In the genomic region with DNA sequence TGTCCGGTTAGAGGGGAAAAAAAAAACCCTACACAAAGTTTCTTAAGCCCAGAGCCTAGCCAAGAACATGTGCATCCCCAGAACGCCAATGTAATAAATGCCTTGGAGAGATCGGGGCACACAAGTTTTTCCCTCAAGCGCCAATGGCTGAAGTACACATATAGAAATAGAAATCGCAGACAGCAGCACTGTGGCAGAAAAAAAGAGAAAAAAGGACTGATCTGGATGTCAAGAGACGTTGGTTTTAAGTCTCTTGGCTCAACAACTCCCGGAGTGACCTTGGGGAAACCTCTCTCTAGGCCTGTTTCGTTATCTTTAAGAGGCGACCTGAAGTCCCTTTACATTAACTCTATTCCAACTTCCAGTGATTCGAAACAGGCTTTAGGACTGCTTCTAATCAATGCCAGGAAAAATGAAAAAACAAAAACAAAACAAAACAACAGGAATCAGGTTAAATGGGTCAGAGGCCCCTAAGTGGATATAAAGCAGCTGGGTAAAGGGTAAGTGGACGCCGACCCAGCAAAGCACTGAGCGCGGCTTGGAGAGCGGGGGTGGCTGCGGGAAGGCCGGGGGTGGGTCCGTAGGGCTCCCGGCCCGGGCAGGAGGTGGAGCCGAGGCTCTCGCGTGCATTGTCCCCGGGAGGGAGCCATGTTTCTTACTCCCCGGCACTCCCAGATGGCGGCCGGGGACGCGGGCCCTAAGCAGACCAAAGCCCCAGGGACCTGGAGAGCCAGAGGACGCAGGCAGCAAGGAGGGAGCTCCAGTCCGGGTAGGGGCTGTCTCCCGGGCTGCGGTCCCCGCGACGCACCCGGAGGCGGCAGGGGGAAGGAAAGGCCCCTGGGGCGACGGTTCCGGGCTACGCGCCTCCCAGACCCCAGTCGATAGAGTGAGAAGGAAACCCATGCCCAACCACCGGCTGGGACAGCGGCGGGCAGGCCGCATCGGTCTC, we compare ENCODE assay signal across 8 cellular contexts. TPM values are rescaled to one million over a fixed set of nuclear protein-coding genes. Genes with fewer than 3 reads are reported as not detected.
A peak's percentile ranks its signal among the peaks of the same experiment; 100 is the strongest.
DNase-seq lines count a peak whose midpoint lies in the region; ATAC-seq, FAIRE-seq and TF ChIP-seq lines count a peak whose summit lies in the region.

No MANE protein-coding gene starts in this region.

- TF ChIP-seq POLR2A in testis (IDR thresholded peaks at IDR 0.05) = no peak

- H3K9me2 ChIP-seq in PC-9 (ENCODE audit: insufficient read depth) = no peaks in the 10 kb centered on the region

- peak overlapping the region; percentile 93 for H3K4me3 ChIP-seq in BJ (ENCODE audit: low read depth, low read length)
- peak overlapping the region; percentile 84 for H3K4me3 ChIP-seq in PC-9
- H3K4me3 ChIP-seq in testis = peak overlapping the region; percentile 92 to 99

- TF ChIP-seq CTCF in BJ (IDR thresholded peaks at IDR 0.05; ENCODE audit: insufficient read depth, low read depth, low read length) = no peak
- no peak for TF ChIP-seq CTCF in PC-9 (conservative IDR thresholded peaks at IDR 0.05)
- TF ChIP-seq CTCF in testis (IDR thresholded peaks at IDR 0.05) = no peak

- H3K4me2 ChIP-seq in PC-9 = peak overlapping the region; percentile 81

- H3K79me2 ChIP-seq in PC-9 (ENCODE audit: low read depth) = peaks cover 60% of the 10 kb centered on the region

- TSS peak; percentile 40 for BruUV-seq in PC-9 (replicated peaks; lab: Mats Ljungman, UMichigan)

- peaks cover 13% of the 10 kb centered on the region for H3F3A ChIP-seq in PC-9 (ENCODE audit: insufficient read depth, low read depth)

- H3K27ac ChIP-seq in PC-9 = peak overlapping the region; percentile 78
- H3K27ac ChIP-seq in testis = peak overlapping the region; percentile 94 to 98

- peaks cover 10% of the 10 kb centered on the region for H3K4me1 ChIP-seq in PC-9 (replicated peaks; ENCODE audit: insufficient read depth)
- H3K4me1 ChIP-seq in testis = peaks cover 16% of the 10 kb centered on the region

- intact Hi-C loops in PC-9 (cut with micrococcal nuclease; ENCODE audit: unreplicated experiment) (loop anchor here (2.0 to 5.0 kb wide), 2 partner anchors 21 to 32 kb away; no protein-coding TSS in a partner anchor), testis (cut with DNase I; ENCODE audit: low total_unique reads) (no loop called here)

- peak overlapping the region; percentile 60; the same call in 1 of the 2 replicates for H2AFZ ChIP-seq in PC-9

- no peaks in the 10 kb centered on the region for H3K36me3 ChIP-seq in BJ (ENCODE audit: control insufficient read depth, insufficient read depth, low read length)
- 0 out of 2 replicates have a peak, but pooled peaks cover 4% of the 10 kb centered on the region for H3K36me3 ChIP-seq in PC-9 (ENCODE audit: low read depth)
- H3K36me3 ChIP-seq in testis (ENCODE audit: low read depth, missing control alignments) = no peaks in the 10 kb centered on the region

- CTCF ChIA-PET in BJ (lab: Yijun Ruan, JAX) = interaction anchor here (0.6 kb wide), 1 partner anchor 130 kb away, joined by 3 read pairs; no protein-coding TSS in a partner anchor
- CTCF ChIA-PET in PC-9 (lab: Charles Lee) = no interaction called here

- DNase-seq in BJ (ENCODE audit: low read depth) (no peak), PC-9 (peak; percentile 40 to 48), frontal cortex (ENCODE audit: low spot score in 2 of 2) (peak; percentile 57 to 61), non-pigmented ciliary epithelial cell (ENCODE audit: low read depth) (peak; percentile 18), testis (peak; percentile 74)
- peak; percentile 72 for DNase-seq in activated naive CD4-positive, alpha-beta T cell treated with Interleukin-2 at 50 U/mL for 16 hours

- H3K27me3 ChIP-seq in BJ (ENCODE audit: control insufficient read depth, insufficient read depth, low read length) (no peaks in the 10 kb centered on the region), PC-9 (ENCODE audit: insufficient read depth, low read depth) (no peaks in the 10 kb centered on the region), testis (no peaks in the 10 kb centered on the region)

- WGBS in testis, 2 donors = 0 to 1% methylated on average over 17 to 47 of the region's 49 CpGs

- FAIRE-seq in frontal cortex (lab: Jason Lieb, UNC) = no peak

- peaks cover 45% of the 10 kb centered on the region for H4K20me1 ChIP-seq in PC-9 (ENCODE audit: insufficient read depth)

- H3K9me3 ChIP-seq in PC-9 (ENCODE audit: insufficient read depth, low read depth) = no peaks in the 10 kb centered on the region
- H3K9me3 ChIP-seq in testis = no peaks in the 10 kb centered on the region

- POLR2A ChIA-PET in BJ (lab: Charles Lee) (interaction anchor here (0.6 kb wide), 1 partner anchor 9 kb away, joined by 3 read pairs; no protein-coding TSS in a partner anchor), PC-9 (lab: Charles Lee; ENCODE audit: unreplicated experiment) (interaction anchor here (0.6 kb wide), 2 partner anchors 74 to 129 kb away, joined by 3 to 15 read pairs; no protein-coding TSS in a partner anchor)

- ATAC-seq in GM18868 (IDR thresholded peaks at IDR 0.05; ENCODE audit: unreplicated experiment) (peak; percentile 68), HG03103 (IDR thresholded peaks at IDR 0.05; ENCODE audit: low read depth, unreplicated experiment) (peak; percentile 45)

RNA-seq across cellular contexts. Expression of gene EIF3A, which starts 0.8 kb away (rescaled TPM):
- polyA plus RNA-seq in BJ (2011; rRNA removed) (17.5 and 36.1 TPM in 2 replicates), testis (ENCODE audit: insufficient read depth, low read depth, low replicate concordance) (71.1 TPM)
- polyA minus RNA-seq in BJ (2011; rRNA and poly(A)+ RNA removed) = 31.0 and 53.3 TPM in 2 replicates
- total RNA-seq in PC-9 (2021) (85.5 and 102 TPM in 2 replicates), frontal cortex (66.4 TPM), testis (10 to 100 TPM; 91.2 to 97.0 TPM)

RNA-seq across cellular contexts. Expression of gene DENND10, which starts 24.1 kb away (rescaled TPM):
- polyA plus RNA-seq in BJ (2011; rRNA removed) (86.8 and 96.4 TPM in 2 replicates), testis (ENCODE audit: insufficient read depth, low read depth, low replicate concordance) (18.9 TPM)
- polyA minus RNA-seq in BJ (2011; rRNA and poly(A)+ RNA removed) = 34.5 and 48.5 TPM in 2 replicates
- total RNA-seq in PC-9 (2021) (30.1 and 31.8 TPM in 2 replicates), frontal cortex (70.1 TPM), testis (10 to 100 TPM; 27.3 to 29.6 TPM)

RNA-seq across cellular contexts. Expression of gene NANOS1, which starts 50.3 kb away (rescaled TPM):
- polyA plus RNA-seq in BJ (2011; rRNA removed) (0.29 and 0.39 TPM in 2 replicates), testis (ENCODE audit: insufficient read depth, low read depth, low replicate concordance) (3.8 TPM)
- polyA minus RNA-seq in BJ (2011; rRNA and poly(A)+ RNA removed) = 0.09 TPM in 1 of 2 replicates, not detected in the other
- total RNA-seq in PC-9 (2021) (5.2 and 7.2 TPM in 2 replicates), frontal cortex (7.3 TPM), testis (1 to 10 TPM; 2.5 to 4.4 TPM)
